In the genomic region with DNA sequence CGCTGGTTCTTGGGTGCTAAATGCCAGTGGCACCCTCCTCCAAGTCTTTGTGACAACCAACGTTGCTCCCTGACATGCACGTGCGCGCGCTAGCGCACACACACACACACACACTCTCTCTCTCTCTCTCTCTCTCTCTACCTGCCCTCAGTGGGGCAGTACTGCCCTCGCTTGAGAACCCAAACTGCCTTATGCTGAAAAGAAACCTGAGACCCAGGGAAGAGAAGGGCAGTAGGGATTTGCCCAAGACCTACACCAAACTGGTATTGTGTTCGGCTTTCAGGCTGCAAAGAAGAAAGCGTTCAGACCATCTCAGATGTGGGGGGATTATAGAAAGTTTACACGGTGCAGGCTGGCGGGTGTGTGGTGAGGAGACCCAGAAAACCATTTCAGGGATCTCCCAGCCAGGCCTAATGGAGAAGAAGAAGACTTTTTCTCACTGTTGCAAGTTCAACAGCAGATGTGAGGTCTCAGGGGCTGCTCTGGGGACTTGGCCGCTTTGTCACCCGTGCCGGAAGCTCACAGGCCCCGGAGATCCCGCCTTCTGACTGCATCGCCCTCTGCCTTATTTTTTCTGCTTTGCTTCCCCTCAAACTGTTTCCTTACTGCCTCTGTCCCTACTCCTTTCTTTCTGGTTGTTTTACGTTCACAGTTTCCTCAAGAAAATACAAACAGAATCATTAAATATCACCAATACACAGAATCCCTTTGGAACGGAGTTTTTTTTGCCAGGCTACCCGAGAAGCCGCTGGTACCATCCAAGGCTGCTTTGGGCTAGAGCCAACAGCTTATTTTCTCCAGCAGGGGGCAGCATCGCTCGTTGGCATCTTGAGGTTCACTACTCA, we compare ENCODE assay signal across 8 cellular contexts.
DNase-seq lines count a peak whose midpoint lies in the region; ATAC-seq and TF ChIP-seq lines count a peak whose summit lies in the region.

No MANE protein-coding gene starts in this region.

- H3K9me3 ChIP-seq in ES-I3 (ENCODE audit: control insufficient read depth, insufficient read depth, low read length) (no peaks in the 10 kb centered on the region), Karpas-422 (ENCODE audit: low read length) (no peaks in the 10 kb centered on the region), transverse colon (no peaks in the 10 kb centered on the region)

- H3K9ac ChIP-seq in ES-I3 (ENCODE audit: low read depth, low read length), result peak overlapping the region; percentile 69; the same call in 1 of the 2 replicates
- peak overlapping the region; percentile 78 for H3K9ac ChIP-seq in Karpas-422 (ENCODE audit: low read length)

- H3K36me3 Mint-ChIP-seq in glutamatergic neuron (ENCODE audit: unreplicated experiment), result no peaks in the 10 kb centered on the region

- no peaks in the 10 kb centered on the region for H4K20me1 ChIP-seq in Karpas-422 (ENCODE audit: insufficient read depth, low read depth, low read length)

- no peaks in the 10 kb centered on the region for H3K9me2 ChIP-seq in Karpas-422 (replicated peaks; ENCODE audit: insufficient read depth, low read length)

- H3K4me2 ChIP-seq in Karpas-422 (ENCODE audit: low read depth, low read length, poor library complexity, severe bottlenecking), result peak overlapping the region; percentile 92

- intact Hi-C loops in transverse colon (cut with DNase I; ENCODE audit: low total_unique reads), result no loop called here

- in situ Hi-C loops in transverse colon (cut with MboI; ENCODE audit: low pct_ligation_motif_present in 1 of 4, low pct_unique_long_range_greater_than_20kb in 1 of 4, low sequenced_read_pairs in 3 of 4), result loop anchor here in 2 of 4 donors (25.0 kb wide), 1 partner anchor 931 kb away; no protein-coding TSS in a partner anchor

- no peak for TF ChIP-seq EP300 in transverse colon (IDR thresholded peaks at IDR 0.05; ENCODE audit: low read depth)

- peaks cover 5% of the 10 kb centered on the region for H3K9me3 Mint-ChIP-seq in glutamatergic neuron (ENCODE audit: unreplicated experiment)

- H3K36me3 ChIP-seq in ES-I3 (ENCODE audit: insufficient read depth, low read length) (no peaks in the 10 kb centered on the region), Karpas-422 (ENCODE audit: insufficient read depth, low read length) (no peaks in the 10 kb centered on the region), transverse colon (no peaks in the 10 kb centered on the region)

- DNase-seq in Karpas-422 (peak; percentile 98), RPMI7951 (ENCODE audit: low read depth) (peak; percentile 61), glutamatergic neuron (peak; percentile 88), pons (ENCODE audit: low spot score) (peak; percentile 64), transverse colon (peak; percentile 74)
- peak; percentile 90 for DNase-seq in activated effector memory CD4-positive, alpha-beta T cell treated with anti-CD3 and anti-CD28 coated beads, Interleukin-2, amount 50 U/mL, for 16 hours

- peaks cover 17% of the 10 kb centered on the region for H3K4me1 Mint-ChIP-seq in glutamatergic neuron (ENCODE audit: low read depth, unreplicated experiment)

- H3K4me1 ChIP-seq in ES-I3 (ENCODE audit: insufficient read depth, low read length) (no peaks in the 10 kb centered on the region), Karpas-422 (ENCODE audit: low read length) (peaks cover 68% of the 10 kb centered on the region), transverse colon (peaks cover 4 to 27% (median 13%) of the 10 kb centered on the region in 4 donors)

- H3K27me3 ChIP-seq in Karpas-422 (ENCODE audit: low read length), result no peaks in the 10 kb centered on the region
- peaks cover 17% of the 10 kb centered on the region for H3K27me3 ChIP-seq in transverse colon

- 12 to 17% methylated on average over 15 to 24 of the region's 24 CpGs for WGBS in transverse colon (ENCODE audit: low coverage in 1 of 2), 2 donors

- H3K4me3 Mint-ChIP-seq in glutamatergic neuron (ENCODE audit: unreplicated experiment), result peak overlapping the region; percentile 90

- H3K27ac Mint-ChIP-seq in glutamatergic neuron (ENCODE audit: unreplicated experiment), result peak overlapping the region; percentile 53

- TF ChIP-seq POLR2A in transverse colon (IDR thresholded peaks at IDR 0.05), result peak; percentile 11

- H3K79me2 ChIP-seq in Karpas-422 (ENCODE audit: low read length), result peaks cover 7% of the 10 kb centered on the region; the same call in 1 of the 2 replicates

- peak; percentile 73 for ATAC-seq in GM21825 (IDR thresholded peaks at IDR 0.05; ENCODE audit: unreplicated experiment)

- TF ChIP-seq CTCF in glutamatergic neuron (IDR thresholded peaks at IDR 0.05; ENCODE audit: partially characterized antibody, unreplicated experiment), result peak; percentile 91
- TF ChIP-seq CTCF in transverse colon (IDR thresholded peaks at IDR 0.05), result peak; percentile 71 to 84 (median 81)

- H3K27ac ChIP-seq in Karpas-422 (ENCODE audit: low read length), result peak overlapping the region; percentile 95
- H3K27ac ChIP-seq in transverse colon, result peak overlapping the region; percentile 46 to 70 (median 60)

- peak overlapping the region; percentile 66 for H3K4me3 ChIP-seq in Karpas-422 (ENCODE audit: low read length)
- peak overlapping the region in 3 of 4 donors; percentile 30 to 57 (median 39) for H3K4me3 ChIP-seq in transverse colon

- peaks cover 7% of the 10 kb centered on the region for H3K27me3 Mint-ChIP-seq in glutamatergic neuron (ENCODE audit: unreplicated experiment)

- peak overlapping the region; percentile 98 for H2AFZ ChIP-seq in Karpas-422 (ENCODE audit: low read length)

Comparison
In these comparisons a context has a peak if more than half of its experiments do, and no peak if none do; other contexts are left out.
1. Peak in every context shown above with its lines: DNase-seq, ATAC-seq, H3K4me3 ChIP-seq and H3K27ac ChIP-seq.